ENCODE assay signal across 15 cellular contexts in the genomic region with DNA sequence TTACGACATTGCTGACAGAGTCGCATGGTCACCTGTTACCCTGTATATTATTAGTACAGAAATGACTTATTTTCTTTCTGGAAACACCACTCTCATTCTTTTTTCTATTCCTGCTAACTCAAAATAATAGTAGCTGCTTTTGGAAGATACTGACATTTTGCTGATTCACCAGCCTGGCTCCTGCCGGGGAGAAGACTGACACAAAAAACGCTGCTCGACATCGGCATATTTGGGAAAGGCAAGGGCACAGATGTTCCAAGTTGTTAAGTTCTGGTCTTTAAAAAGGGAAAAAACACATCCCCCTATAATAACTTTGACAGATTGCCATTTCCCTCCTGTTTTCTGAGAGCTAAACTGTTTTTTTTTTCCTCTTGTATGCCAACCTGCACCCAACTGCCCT. TPM values are rescaled to one million over a fixed set of nuclear protein-coding genes. Genes with fewer than 3 reads are reported as not detected.
A peak's percentile ranks its signal among the peaks of the same experiment; 100 is the strongest.
DNase-seq lines count a peak whose midpoint lies in the region; TF ChIP-seq lines count a peak whose summit lies in the region.
"Had no signal": no experiment of that assay in that cellular context is flagged by ENCODE, and none has a peak within 500 bp of the region (broad histone marks: within the 10 kb centered on the region; RNA-seq: fewer than 3 reads in every experiment).

No MANE protein-coding gene starts in this region.

- TF ChIP-seq CTCF in VCaP (conservative IDR thresholded peaks at IDR 0.05): no peak

- H3K27ac ChIP-seq in VCaP: peak overlapping the region; percentile 92
- H3K27ac ChIP-seq: A549, HL-60 had no signal

- intact Hi-C loops in head of caudate nucleus (cut with DNase I): no loop called here

- DNase-seq in NCI-H1694 (lab: John Stamatoyannopoulos, UW): peak; percentile 63
- peak in 29 of 42 donors; percentile 8 to 62 (median 33) for DNase-seq in head of caudate nucleus
- DNase-seq in superior temporal gyrus (ENCODE audit: extremely low spot score): peak; percentile 30
- no peak for DNase-seq in activated CD8-positive, alpha-beta memory T cell treated with anti-CD3 and anti-CD28 coated beads, Interleukin-2, amount 50 U/mL, for 4 hours
- no peak for DNase-seq in cortex of kidney (lab: John Stamatoyannopoulos, UW)
- DNase-seq in mucosa of gallbladder (ENCODE audit: low spot score): no peak
- DNase-seq: BE2C; Caco-2; CD8-positive, alpha-beta memory T cell; DND-41; GDM1; H7 had no signal

RNA-seq across cellular contexts. Expression of gene CTNNBL1, which starts 55.4 kb away (rescaled TPM):
- 44.0 TPM for total RNA-seq in mucosa of gallbladder

Comparison
In these comparisons a context has a peak if more than half of its experiments do, and no peak if none do; other contexts are left out.
1. DNase-seq: peak in NCI-H1694 (single experiment), head of caudate nucleus (29 of 42) and superior temporal gyrus (single experiment); none in activated CD8-positive, alpha-beta memory T cell treated with anti-CD3 and anti-CD28 coated beads, Interleukin-2, amount 50 U/mL, for 4 hours (single experiment), cortex of kidney (single experiment) and mucosa of gallbladder (single experiment).